ENCODE assay signal across 16 cellular contexts in the genomic region with DNA sequence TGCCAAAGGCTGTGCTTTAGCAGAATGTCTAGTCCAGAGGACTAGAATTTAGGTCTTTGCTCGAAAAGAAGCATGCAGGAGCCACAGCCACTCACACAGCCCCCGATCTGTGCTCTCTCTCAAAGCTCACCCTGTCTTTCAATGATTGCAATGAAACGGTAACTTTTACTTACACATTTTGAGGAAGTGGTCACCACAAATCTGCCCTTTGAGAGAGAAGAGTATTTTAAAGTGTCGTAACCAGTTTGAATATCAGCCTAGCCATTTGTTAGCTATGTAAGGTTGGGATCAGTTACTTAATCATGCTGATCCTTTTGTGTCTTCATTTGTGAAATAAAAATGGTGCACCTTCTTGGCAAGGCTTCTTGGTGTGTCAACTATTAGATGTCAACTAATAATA.
A peak's percentile ranks its signal among the peaks of the same experiment; 100 is the strongest.
DNase-seq lines count a peak whose midpoint lies in the region; ATAC-seq and TF ChIP-seq lines count a peak whose summit lies in the region.
"Had no signal": no experiment of that assay in that cellular context is flagged by ENCODE, and none has a peak within 500 bp of the region (broad histone marks: within the 10 kb centered on the region; RNA-seq: fewer than 3 reads in every experiment).

No MANE protein-coding gene starts in this region.

- H3K36me3 Mint-ChIP-seq in CD14-positive monocyte = no peaks in the 10 kb centered on the region
- no peaks in the 10 kb centered on the region for H3K36me3 Mint-ChIP-seq in stimulated activated memory B cell treated with anti-CD40 and anti-IgM and Interleukin-4, amounts not matched to agents 10 μg/mL and 1 μg/mL and 100 μg/mL, for 72 hours

- H3K4me1 Mint-ChIP-seq in CD14-positive monocyte = peaks cover 18% of the 10 kb centered on the region
- H3K4me1 Mint-ChIP-seq in stimulated activated memory B cell treated with anti-CD40 and anti-IgM and Interleukin-4, amounts not matched to agents 10 μg/mL and 1 μg/mL and 100 μg/mL, for 72 hours = no peaks in the 10 kb centered on the region
- H3K4me1 Mint-ChIP-seq: activated T-helper 17 cell treated with anti-CD3 and anti-CD28 coated beads, Interleukin-2, amount 50 U/mL, for 72 hours had no signal

- intact Hi-C loops in CD14-positive monocyte (cut with micrococcal nuclease) (no loop called here), left cardiac atrium (cut with DNase I) (no loop called here)

- peak overlapping the region in 1 of 2 donors; percentile 43 for H3K4me3 Mint-ChIP-seq in CD14-positive monocyte
- no peak overlapping the region for H3K4me3 Mint-ChIP-seq in stimulated activated memory B cell treated with anti-CD40 and anti-IgM and Interleukin-4, amounts not matched to agents 10 μg/mL and 1 μg/mL and 100 μg/mL, for 72 hours
- H3K4me3 Mint-ChIP-seq: activated T-helper 17 cell treated with anti-CD3 and anti-CD28 coated beads, Interleukin-2, amount 50 U/mL, for 72 hours had no signal

- TF ChIP-seq CTCF in CD14-positive monocyte (IDR thresholded peaks at IDR 0.05) = no peak

- peak overlapping the region in 2 of 7 donors; percentile 17 to 26 for H3K27ac Mint-ChIP-seq in CD14-positive monocyte
- H3K27ac Mint-ChIP-seq in stimulated activated memory B cell treated with anti-CD40 and anti-IgM and Interleukin-4, amounts not matched to agents 10 μg/mL and 1 μg/mL and 100 μg/mL, for 72 hours = no peak overlapping the region
- H3K27ac Mint-ChIP-seq: activated T-helper 17 cell treated with anti-CD3 and anti-CD28 coated beads, Interleukin-2, amount 50 U/mL, for 72 hours had no signal

- H3K27me3 Mint-ChIP-seq in CD14-positive monocyte (ENCODE audit: low read depth in 3 of 3) = peaks cover 3 to 5% (median 4%) of the 10 kb centered on the region in 3 donors
- H3K27me3 Mint-ChIP-seq in stimulated activated memory B cell treated with anti-CD40 and anti-IgM and Interleukin-4, amounts not matched to agents 10 μg/mL and 1 μg/mL and 100 μg/mL, for 72 hours = peaks cover 8% of the 10 kb centered on the region

- peak; percentile 61 for ATAC-seq in GM19438 (IDR thresholded peaks at IDR 0.05; ENCODE audit: low read depth, unreplicated experiment)
- peak; percentile 67 for ATAC-seq in HG03565 (IDR thresholded peaks at IDR 0.05; ENCODE audit: unreplicated experiment)
- ATAC-seq in stimulated activated memory B cell treated with anti-CD40 and anti-IgM and Interleukin-4, amounts not matched to agents 10 μg/mL and 1 μg/mL and 100 μg/mL, for 72 hours = no peak
- no peak for ATAC-seq in left cardiac atrium
- ATAC-seq in GM21526 (IDR thresholded peaks at IDR 0.05; ENCODE audit: low FRiP score, unreplicated experiment) = no peak
- ATAC-seq: activated T-helper 17 cell treated with anti-CD3 and anti-CD28 coated beads, Interleukin-2, amount 50 U/mL, for 72 hours; stimulated activated naive CD8-positive, alpha-beta T cell treated with anti-CD3 and anti-CD28 coated beads, Interleukin-15, Interleukin-2, amounts not matched to agents 100 U/mL and 50 U/mL, for 24 hours had no signal

- H3K9me3 Mint-ChIP-seq in CD14-positive monocyte = peaks cover 5 to 20% (median 12%) of the 10 kb centered on the region in 7 donors
- peaks cover 6% of the 10 kb centered on the region for H3K9me3 Mint-ChIP-seq in stimulated activated memory B cell treated with anti-CD40 and anti-IgM and Interleukin-4, amounts not matched to agents 10 μg/mL and 1 μg/mL and 100 μg/mL, for 72 hours

- DNase-seq in CD1c-positive myeloid dendritic cell (ENCODE audit: extremely low spot score) = peak; percentile 35
- DNase-seq in SKM-1 (lab: John Stamatoyannopoulos, UW; ENCODE audit: unreplicated experiment) = peak; percentile 87
- no peak for DNase-seq in CD14-positive monocyte (ENCODE audit: low spot score)
- DNase-seq in left cardiac atrium = no peak
- DNase-seq: amniotic stem cell; Caco-2; foreskin fibroblast; left ventricle myocardium inferior; NCI-H510A; PC-9; stimulated activated naive CD8-positive, alpha-beta T cell treated with anti-CD3 and anti-CD28 coated beads, Interleukin-15, Interleukin-2, amounts not matched to agents 100 U/mL and 50 U/mL, for 24 hours had no signal

Comparison
In these comparisons a context has a peak if more than half of its experiments do, and no peak if none do; other contexts are left out.
1. DNase-seq: peak in CD1c-positive myeloid dendritic cell (single experiment) and SKM-1 (single experiment); none in CD14-positive monocyte (single experiment) and left cardiac atrium (single experiment).
2. ATAC-seq: peak in GM19438 (single experiment) and HG03565 (single experiment); none in stimulated activated memory B cell treated with anti-CD40 and anti-IgM and Interleukin-4, amounts not matched to agents 10 μg/mL and 1 μg/mL and 100 μg/mL, for 72 hours (single experiment), left cardiac atrium (0 of 2) and GM21526 (single experiment).